In the genomic region with DNA sequence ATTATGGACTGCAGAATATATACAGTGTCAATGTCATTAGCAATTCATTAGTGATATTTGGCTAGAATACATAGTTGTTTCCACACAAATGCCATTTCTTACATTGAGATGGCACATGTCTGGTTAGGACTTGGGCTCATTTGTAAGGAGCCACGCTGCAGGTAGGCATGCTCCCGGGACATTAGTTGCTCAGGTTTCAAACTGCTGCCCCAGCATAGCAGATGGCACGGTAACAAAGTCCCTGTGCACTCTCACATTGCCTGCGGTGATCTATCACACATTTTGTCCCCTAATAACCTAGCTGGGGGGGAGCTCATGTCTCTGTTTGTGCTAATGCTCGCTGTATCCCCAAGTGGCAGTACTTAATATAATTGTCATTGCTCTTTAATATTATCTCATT, we compare ENCODE assay signal across 26 cellular contexts.
DNase-seq lines count a peak whose midpoint lies in the region; ATAC-seq and TF ChIP-seq lines count a peak whose summit lies in the region.
"Had no signal": no experiment of that assay in that cellular context is flagged by ENCODE, and none has a peak within 500 bp of the region (broad histone marks: within the 10 kb centered on the region; RNA-seq: fewer than 3 reads in every experiment).

No MANE protein-coding gene starts in this region.

- no peaks in the 10 kb centered on the region for H3K9me3 ChIP-seq in stomach
- H3K9me3 ChIP-seq: A549, adrenal gland, HAP-1, ovary, transverse colon had no signal

- H3K4me3 Mint-ChIP-seq in glutamatergic neuron (ENCODE audit: unreplicated experiment) = peak overlapping the region; percentile 18
- H3K4me3 Mint-ChIP-seq in nephron progenitor cell = no peak overlapping the region
- H3K4me3 Mint-ChIP-seq: activated CD8-positive, alpha-beta T cell treated with anti-CD3 and anti-CD28 coated beads for 36 hours; activated naive CD4-positive, alpha-beta T cell treated with anti-CD3 and anti-CD28 coated beads, Interleukin-2, amount 10 ng/mL, durations not matched to agents 7 days and 5 days; CD4-positive, alpha-beta T cell had no signal

- intact Hi-C loops in stomach (cut with DNase I; ENCODE audit: low total_unique reads) = no loop called here

- peaks cover 2% of the 10 kb centered on the region for H3K9me3 Mint-ChIP-seq in glutamatergic neuron (ENCODE audit: unreplicated experiment)
- H3K9me3 Mint-ChIP-seq in nephron progenitor cell = peaks cover 10% of the 10 kb centered on the region
- H3K9me3 Mint-ChIP-seq: CD4-positive, alpha-beta T cell had no signal

- H3K4me1 ChIP-seq in stomach = peaks cover 47 to 97% (median 78%) of the 10 kb centered on the region in 4 donors

- H3K4me1 Mint-ChIP-seq in glutamatergic neuron (ENCODE audit: low read depth, unreplicated experiment) (peaks cover 66% of the 10 kb centered on the region), nephron progenitor cell (peaks cover 57% of the 10 kb centered on the region)
- H3K4me1 Mint-ChIP-seq: activated naive CD4-positive, alpha-beta T cell treated with anti-CD3 and anti-CD28 coated beads, Interleukin-2, amount 10 ng/mL, durations not matched to agents 7 days and 5 days had no signal

- H3K27ac ChIP-seq in stomach = peak overlapping the region; percentile 58 to 93 (median 69)
- H3K27ac ChIP-seq: A549, adrenal gland, ovary, SK-N-MC, transverse colon had no signal

- no peak overlapping the region for H3K4me3 ChIP-seq in stomach
- H3K4me3 ChIP-seq: A549, adrenal gland, HAP-1, lung, ovary, SK-N-MC, transverse colon had no signal

- no peaks in the 10 kb centered on the region for H3K27me3 Mint-ChIP-seq in glutamatergic neuron (ENCODE audit: unreplicated experiment)
- peaks cover 5% of the 10 kb centered on the region for H3K27me3 Mint-ChIP-seq in nephron progenitor cell (ENCODE audit: low read depth, poor library complexity)
- H3K27me3 Mint-ChIP-seq: activated CD8-positive, alpha-beta T cell treated with anti-CD3 and anti-CD28 coated beads for 36 hours; activated naive CD4-positive, alpha-beta T cell treated with anti-CD3 and anti-CD28 coated beads, Interleukin-2, amount 10 ng/mL, durations not matched to agents 7 days and 5 days had no signal

- H3K36me3 Mint-ChIP-seq in glutamatergic neuron (ENCODE audit: unreplicated experiment) (no peaks in the 10 kb centered on the region), nephron progenitor cell (ENCODE audit: low read depth) (peaks cover 12% of the 10 kb centered on the region)
- H3K36me3 Mint-ChIP-seq: activated naive CD4-positive, alpha-beta T cell treated with anti-CD3 and anti-CD28 coated beads, Interleukin-2, amount 10 ng/mL, durations not matched to agents 7 days and 5 days had no signal

- TF ChIP-seq POLR2A in stomach (IDR thresholded peaks at IDR 0.05) = no peak

- H3K36me3 ChIP-seq in stomach = no peaks in the 10 kb centered on the region
- H3K36me3 ChIP-seq: adrenal gland, HAP-1, ovary, transverse colon had no signal

- DNase-seq in DMS 273 (lab: John Stamatoyannopoulos, UW; ENCODE audit: unreplicated experiment) = peak; percentile 66
- peak; percentile 60 for DNase-seq in NCI-H524 treated with DMSO at 0.1 percent for 48 hours (lab: John Stamatoyannopoulos, UW)
- DNase-seq in glutamatergic neuron = peak; percentile 28
- DNase-seq in stomach = no peak
- DNase-seq in nephron progenitor cell = no peak
- no peak for DNase-seq in NOMO-1 treated with dmso at 0.1 percent for 144 hours (lab: John Stamatoyannopoulos, UW; ENCODE audit: unreplicated experiment)
- no peak for DNase-seq in RKO (ENCODE audit: low spot score)
- DNase-seq: activated CD8-positive, alpha-beta T cell treated with anti-CD3 and anti-CD28 coated beads for 36 hours; activated naive CD4-positive, alpha-beta T cell treated with anti-CD3 and anti-CD28 coated beads, Interleukin-2, amount 10 ng/mL, durations not matched to agents 7 days and 5 days; adrenal gland; AML-193; CD4-positive, alpha-beta T cell; cerebellar nuclear complex; EL; foreskin keratinocyte; NCI-H1417 treated with DMSO at 0.1 percent for 48 hours; ovary; stimulated activated CD4-positive, alpha-beta T cell treated with anti-CD3 and anti-CD28 coated beads, Interleukin-4, amount 100 ng/mL, for 24 hours; T-helper 2 cell; transverse colon had no signal

- WGBS in stomach, 5 donors = 43 to 75% (median 61%) methylated on average over 5 of the region's 5 CpGs

- no peak for TF ChIP-seq EP300 in stomach (IDR thresholded peaks at IDR 0.05)

- no peak for ATAC-seq in SK-N-SH treated with all-trans-retinoic acid at 6 μM for 48 hours
- ATAC-seq: A549; activated CD8-positive, alpha-beta T cell treated with anti-CD3 and anti-CD28 coated beads for 36 hours; esophagus mucosa had no signal

- H3K27ac Mint-ChIP-seq in glutamatergic neuron (ENCODE audit: unreplicated experiment) = peak overlapping the region; percentile 68
- H3K27ac Mint-ChIP-seq in nephron progenitor cell = no peak overlapping the region
- H3K27ac Mint-ChIP-seq: activated CD8-positive, alpha-beta T cell treated with anti-CD3 and anti-CD28 coated beads for 36 hours; activated naive CD4-positive, alpha-beta T cell treated with anti-CD3 and anti-CD28 coated beads, Interleukin-2, amount 10 ng/mL, durations not matched to agents 7 days and 5 days; CD4-positive, alpha-beta T cell had no signal

- no peaks in the 10 kb centered on the region for H3K27me3 ChIP-seq in stomach
- H3K27me3 ChIP-seq: adrenal gland, foreskin keratinocyte, ovary, transverse colon had no signal

- no peak for TF ChIP-seq CTCF in glutamatergic neuron (IDR thresholded peaks at IDR 0.05; ENCODE audit: partially characterized antibody, unreplicated experiment)
- TF ChIP-seq CTCF in stomach (IDR thresholded peaks at IDR 0.05) = no peak
- no peak for TF ChIP-seq CTCF in nephron progenitor cell (IDR thresholded peaks at IDR 0.05)

TF ChIP-seq in SK-N-SH treated with all-trans-retinoic acid at 6 μM for 48 hours, 23 proteins besides CTCF, POLR2A, EP300 and RAD21:
- TF ChIP-seq SNAI2 (CRISPR knock-in tag; IDR thresholded peaks at IDR 0.05) (no peak), OSR1 (CRISPR knock-in tag; IDR thresholded peaks at IDR 0.05) (no peak), BACH2 (CRISPR knock-in tag; IDR thresholded peaks at IDR 0.05; ENCODE audit: borderline replicate concordance) (no peak), TOX (CRISPR knock-in tag; IDR thresholded peaks at IDR 0.05; ENCODE audit: borderline replicate concordance) (no peak), PPARA (CRISPR knock-in tag; IDR thresholded peaks at IDR 0.05; ENCODE audit: borderline replicate concordance) (no peak), ZNF8 (CRISPR knock-in tag; IDR thresholded peaks at IDR 0.05) (no peak), ZNF565 (CRISPR knock-in tag; conservative IDR thresholded peaks at IDR 0.05; ENCODE audit: low read depth) (no peak), GLIS3 (CRISPR knock-in tag; IDR thresholded peaks at IDR 0.05) (no peak)
- TF ChIP-seq, protein P1, sequence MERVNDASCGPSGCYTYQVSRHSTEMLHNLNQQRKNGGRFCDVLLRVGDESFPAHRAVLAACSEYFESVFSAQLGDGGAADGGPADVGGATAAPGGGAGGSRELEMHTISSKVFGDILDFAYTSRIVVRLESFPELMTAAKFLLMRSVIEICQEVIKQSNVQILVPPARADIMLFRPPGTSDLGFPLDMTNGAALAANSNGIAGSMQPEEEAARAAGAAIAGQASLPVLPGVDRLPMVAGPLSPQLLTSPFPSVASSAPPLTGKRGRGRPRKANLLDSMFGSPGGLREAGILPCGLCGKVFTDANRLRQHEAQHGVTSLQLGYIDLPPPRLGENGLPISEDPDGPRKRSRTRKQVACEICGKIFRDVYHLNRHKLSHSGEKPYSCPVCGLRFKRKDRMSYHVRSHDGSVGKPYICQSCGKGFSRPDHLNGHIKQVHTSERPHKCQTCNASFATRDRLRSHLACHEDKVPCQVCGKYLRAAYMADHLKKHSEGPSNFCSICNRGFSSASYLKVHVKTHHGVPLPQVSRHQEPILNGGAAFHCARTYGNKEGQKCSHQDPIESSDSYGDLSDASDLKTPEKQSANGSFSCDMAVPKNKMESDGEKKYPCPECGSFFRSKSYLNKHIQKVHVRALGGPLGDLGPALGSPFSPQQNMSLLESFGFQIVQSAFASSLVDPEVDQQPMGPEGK (CRISPR knock-in tag; IDR thresholded peaks at IDR 0.05; ENCODE audit: borderline replicate concordance) = no peak
- TF ChIP-seq, protein P2, sequence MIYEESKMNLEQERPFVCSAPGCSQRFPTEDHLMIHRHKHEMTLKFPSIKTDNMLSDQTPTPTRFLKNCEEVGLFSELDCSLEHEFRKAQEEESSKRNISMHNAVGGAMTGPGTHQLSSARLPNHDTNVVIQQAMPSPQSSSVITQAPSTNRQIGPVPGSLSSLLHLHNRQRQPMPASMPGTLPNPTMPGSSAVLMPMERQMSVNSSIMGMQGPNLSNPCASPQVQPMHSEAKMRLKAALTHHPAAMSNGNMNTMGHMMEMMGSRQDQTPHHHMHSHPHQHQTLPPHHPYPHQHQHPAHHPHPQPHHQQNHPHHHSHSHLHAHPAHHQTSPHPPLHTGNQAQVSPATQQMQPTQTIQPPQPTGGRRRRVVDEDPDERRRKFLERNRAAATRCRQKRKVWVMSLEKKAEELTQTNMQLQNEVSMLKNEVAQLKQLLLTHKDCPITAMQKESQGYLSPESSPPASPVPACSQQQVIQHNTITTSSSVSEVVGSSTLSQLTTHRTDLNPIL (CRISPR knock-in tag; IDR thresholded peaks at IDR 0.05; ENCODE audit: low read depth) = no peak
- TF ChIP-seq, protein P3, sequence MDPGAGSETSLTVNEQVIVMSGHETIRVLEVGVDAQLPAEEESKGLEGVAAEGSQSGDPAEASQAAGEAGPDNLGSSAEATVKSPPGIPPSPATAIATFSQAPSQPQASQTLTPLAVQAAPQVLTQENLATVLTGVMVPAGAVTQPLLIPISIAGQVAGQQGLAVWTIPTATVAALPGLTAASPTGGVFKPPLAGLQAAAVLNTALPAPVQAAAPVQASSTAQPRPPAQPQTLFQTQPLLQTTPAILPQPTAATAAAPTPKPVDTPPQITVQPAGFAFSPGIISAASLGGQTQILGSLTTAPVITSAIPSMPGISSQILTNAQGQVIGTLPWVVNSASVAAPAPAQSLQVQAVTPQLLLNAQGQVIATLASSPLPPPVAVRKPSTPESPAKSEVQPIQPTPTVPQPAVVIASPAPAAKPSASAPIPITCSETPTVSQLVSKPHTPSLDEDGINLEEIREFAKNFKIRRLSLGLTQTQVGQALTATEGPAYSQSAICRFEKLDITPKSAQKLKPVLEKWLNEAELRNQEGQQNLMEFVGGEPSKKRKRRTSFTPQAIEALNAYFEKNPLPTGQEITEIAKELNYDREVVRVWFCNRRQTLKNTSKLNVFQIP (CRISPR knock-in tag; IDR thresholded peaks at IDR 0.05; ENCODE audit: borderline replicate concordance, low read depth) = no peak

Comparison
In these comparisons a context has a peak if more than half of its experiments do, and no peak if none do; other contexts are left out.
1. DNase-seq: peak in DMS 273 (single experiment), NCI-H524 treated with DMSO at 0.1 percent for 48 hours (single experiment) and glutamatergic neuron (single experiment); none in stomach (single experiment), nephron progenitor cell (single experiment), NOMO-1 treated with dmso at 0.1 percent for 144 hours (single experiment) and RKO (single experiment).